13 cellular contexts compared by ENCODE assay signal in genomic region chr7:47661051-47661714, GRCh38.
DNase-seq lines count a peak whose midpoint lies in the region; ATAC-seq and TF ChIP-seq lines count a peak whose summit lies in the region.
"Had no signal": no experiment of that assay in that cellular context is flagged by ENCODE, and none has a peak within 500 bp of the region (broad histone marks: within the 10 kb centered on the region; RNA-seq: fewer than 3 reads in every experiment).

No MANE protein-coding gene starts in this region.

- H3K9me3 ChIP-seq in mesenchymal stem cell (ENCODE audit: control insufficient read depth, low read length), result no peaks in the 10 kb centered on the region
- no peaks in the 10 kb centered on the region for H3K9me3 ChIP-seq in stomach
- no peaks in the 10 kb centered on the region for H3K9me3 ChIP-seq in naive thymus-derived CD4-positive, alpha-beta T cell (ENCODE audit: control insufficient read depth in 2 of 3, low read length in 3 of 3)

- TF ChIP-seq CTCF in GM10248 (IDR thresholded peaks at IDR 0.05; ENCODE audit: control extremely low read depth, extremely low read depth, low read depth, missing control alignments) (no peak), stomach (IDR thresholded peaks at IDR 0.05) (no peak)

- no peaks in the 10 kb centered on the region for H3K36me3 Mint-ChIP-seq in naive thymus-derived CD4-positive, alpha-beta T cell
- H3K36me3 Mint-ChIP-seq: activated naive CD4-positive, alpha-beta T cell treated with anti-CD3 and anti-CD28 coated beads, Interleukin-2, amount 50 U/mL, for 72 hours had no signal

- DNase-seq in GM10248 (ENCODE audit: extremely low spot score) (peak; percentile 38), mesenchymal stem cell (no peak), stomach (no peak), iPS-NIHi7 (ENCODE audit: extremely low spot score) (no peak)
- no peak for DNase-seq in NK-92 treated with Interleukin-12 subunit alpha and Interleukin-12 subunit beta, amount 100 ng/mL, for 24 hours (lab: John Stamatoyannopoulos, UW)
- no peak for DNase-seq in naive thymus-derived CD4-positive, alpha-beta T cell
- DNase-seq: NCI-H446; SHP77; stimulated activated CD4-positive, alpha-beta T cell treated with anti-CD3 and anti-CD28 coated beads, Interleukin-4, amount 100 ng/mL, for 1 hour; stimulated activated naive CD8-positive, alpha-beta T cell treated with anti-CD3 and anti-CD28 coated beads, Interleukin-15, Interleukin-2, amounts not matched to agents 100 U/mL and 50 U/mL, for 24 hours had no signal

- peaks cover 0 to 4% (median 0%) of the 10 kb centered on the region in 11 donors for H3K9me3 Mint-ChIP-seq in naive thymus-derived CD4-positive, alpha-beta T cell
- H3K9me3 Mint-ChIP-seq: activated naive CD4-positive, alpha-beta T cell treated with anti-CD3 and anti-CD28 coated beads, Interleukin-2, amount 50 U/mL, for 72 hours had no signal

- H2AFZ ChIP-seq in mesenchymal stem cell (ENCODE audit: low read depth, low read length), result peak overlapping the region; percentile 20

- H3K4me3 ChIP-seq in mesenchymal stem cell (ENCODE audit: insufficient read depth in 1 of 2, low read depth in 1 of 2, low read length in 2 of 2) (no peak overlapping the region), stomach (no peak overlapping the region)
- no peak overlapping the region for H3K4me3 ChIP-seq in naive thymus-derived CD4-positive, alpha-beta T cell (ENCODE audit: low read length)

- H3K4ac ChIP-seq in mesenchymal stem cell (ENCODE audit: low read depth in 1 of 2, low read length in 2 of 2), result peak overlapping the region; percentile 90 to 99

- H3K27ac Mint-ChIP-seq in naive thymus-derived CD4-positive, alpha-beta T cell, result no peak overlapping the region
- H3K27ac Mint-ChIP-seq: activated naive CD4-positive, alpha-beta T cell treated with anti-CD3 and anti-CD28 coated beads, Interleukin-2, amount 50 U/mL, for 72 hours had no signal

- TF ChIP-seq POLR2A in stomach (IDR thresholded peaks at IDR 0.05), result no peak

- peak overlapping the region; percentile 60 for H2BK15ac ChIP-seq in mesenchymal stem cell (ENCODE audit: low read depth, poor library complexity, severe bottlenecking)

- no peak overlapping the region for H3K27ac ChIP-seq in mesenchymal stem cell (ENCODE audit: low read length, poor library complexity, severe bottlenecking)
- H3K27ac ChIP-seq in stomach, result no peak overlapping the region
- H3K27ac ChIP-seq in naive thymus-derived CD4-positive, alpha-beta T cell (ENCODE audit: low read depth, low read length), result no peak overlapping the region

- peak overlapping the region; percentile 100 for H4K91ac ChIP-seq in mesenchymal stem cell (ENCODE audit: low read length)

- peaks cover 0 to 45% of the 10 kb centered on the region in 2 experiments for H3K27me3 ChIP-seq in mesenchymal stem cell (ENCODE audit: control insufficient read depth in 1 of 2, insufficient read depth in 1 of 2, low read length in 2 of 2)
- no peaks in the 10 kb centered on the region for H3K27me3 ChIP-seq in stomach
- no peaks in the 10 kb centered on the region for H3K27me3 ChIP-seq in naive thymus-derived CD4-positive, alpha-beta T cell (ENCODE audit: control insufficient read depth in 2 of 2, insufficient read depth in 2 of 2, low read length in 2 of 2)

- H3K4me1 ChIP-seq in mesenchymal stem cell (ENCODE audit: control insufficient read depth, insufficient read depth, low read depth, low read length) (peaks cover 19% of the 10 kb centered on the region), stomach (no peaks in the 10 kb centered on the region)
- no peaks in the 10 kb centered on the region for H3K4me1 ChIP-seq in naive thymus-derived CD4-positive, alpha-beta T cell (ENCODE audit: control insufficient read depth in 2 of 2, insufficient read depth in 2 of 2, low read length in 2 of 2)

- H3K79me1 ChIP-seq in mesenchymal stem cell (replicated peaks; ENCODE audit: low read length, poor library complexity, severe bottlenecking), result no peaks in the 10 kb centered on the region

- intact Hi-C loops in stomach (cut with DNase I; ENCODE audit: low total_unique reads), result no loop called here
- intact Hi-C loops in naive thymus-derived CD4-positive, alpha-beta T cell (cut with micrococcal nuclease), result no loop called here

- no peak for TF ChIP-seq EP300 in stomach (IDR thresholded peaks at IDR 0.05)

- H2BK120ac ChIP-seq in mesenchymal stem cell (ENCODE audit: low read depth, low read length), result peak overlapping the region; percentile 44

- ATAC-seq in GM19372 (IDR thresholded peaks at IDR 0.05; ENCODE audit: low read depth, unreplicated experiment) (peak; percentile 71), HG03025 (IDR thresholded peaks at IDR 0.05; ENCODE audit: low FRiP score, unreplicated experiment) (peak; percentile 62)
- ATAC-seq in naive thymus-derived CD4-positive, alpha-beta T cell, result no peak
- ATAC-seq: stimulated activated naive CD8-positive, alpha-beta T cell treated with anti-CD3 and anti-CD28 coated beads, Interleukin-15, Interleukin-2, amounts not matched to agents 100 U/mL and 50 U/mL, for 24 hours had no signal

- peak overlapping the region; percentile 89 for H2AK5ac ChIP-seq in mesenchymal stem cell (ENCODE audit: low read length, severe bottlenecking)

- H3K27me3 Mint-ChIP-seq in naive thymus-derived CD4-positive, alpha-beta T cell, result no peaks in the 10 kb centered on the region

- no peak overlapping the region for H3K4me3 Mint-ChIP-seq in naive thymus-derived CD4-positive, alpha-beta T cell

- WGBS in mesenchymal stem cell, result 79% methylated on average over 4 of the region's 7 CpGs
- WGBS in stomach, 5 donors, result 72 to 80% (median 76%) methylated on average over 7 of the region's 7 CpGs

- POLR2A ChIA-PET in GM10248 (lab: Yijun Ruan, JAX), result interaction anchor here (0.6 kb wide), 1 partner anchor 117 kb away, joined by 3 read pairs; no protein-coding TSS in a partner anchor
- POLR2A ChIA-PET in naive thymus-derived CD4-positive, alpha-beta T cell (lab: Charles Lee), result no interaction called here

- H3K4me1 Mint-ChIP-seq in naive thymus-derived CD4-positive, alpha-beta T cell, result peaks cover 0 to 2% (median 0%) of the 10 kb centered on the region in 7 donors

- no peak overlapping the region for H3K23ac ChIP-seq in mesenchymal stem cell (ENCODE audit: low read length in 2 of 2)

- peak overlapping the region in 1 of 2 experiments; percentile 68 for H3K14ac ChIP-seq in mesenchymal stem cell (ENCODE audit: low read length in 2 of 2)

- H3K36me3 ChIP-seq in mesenchymal stem cell (ENCODE audit: control insufficient read depth in 1 of 2, insufficient read depth in 2 of 2, low read depth in 1 of 2, low read length in 2 of 2) (no peaks in the 10 kb centered on the region), stomach (no peaks in the 10 kb centered on the region)
- H3K36me3 ChIP-seq in naive thymus-derived CD4-positive, alpha-beta T cell (ENCODE audit: control insufficient read depth in 2 of 3, insufficient read depth in 3 of 3, low read length in 3 of 3), result no peaks in the 10 kb centered on the region

- peak overlapping the region; percentile 99 for H4K8ac ChIP-seq in mesenchymal stem cell (ENCODE audit: low read length)

- H3K4me2 ChIP-seq in mesenchymal stem cell (ENCODE audit: low read length, poor library complexity, severe bottlenecking), result no peak overlapping the region

- H3K9ac ChIP-seq in mesenchymal stem cell (ENCODE audit: low read length), result no peak overlapping the region

- peak overlapping the region; percentile 99 to 100 for H2BK12ac ChIP-seq in mesenchymal stem cell (ENCODE audit: low read length in 2 of 2)

- H3K18ac ChIP-seq in mesenchymal stem cell (ENCODE audit: low read depth in 1 of 2, low read length in 2 of 2), result peak overlapping the region; percentile 96 to 99

- H2BK5ac ChIP-seq in mesenchymal stem cell (ENCODE audit: low read depth, low read length, poor library complexity, severe bottlenecking), result no peak overlapping the region

- CTCF ChIA-PET in GM10248 (lab: Yijun Ruan, JAX), result no interaction called here
- CTCF ChIA-PET in naive thymus-derived CD4-positive, alpha-beta T cell (lab: Charles Lee), result interaction anchor here (0.6 kb wide), 1 partner anchor 695 kb away, joined by 3 read pairs; no protein-coding TSS in a partner anchor
